In genomic region chr11:110296226-110297081, GRCh38 we compare ENCODE assay signal across 8 cellular contexts. TPM values are rescaled to one million over a fixed set of nuclear protein-coding genes. Genes with fewer than 3 reads are reported as not detected.
DNase-seq lines count a peak whose midpoint lies in the region; ATAC-seq and TF ChIP-seq lines count a peak whose summit lies in the region.

Gene RDX (minus strand): TSS chr11:110296614. CDS start chr11:110279692, 16,922 bp downstream.

- no peaks in the 10 kb centered on the region for H3K27me3 ChIP-seq in H7 (ENCODE audit: control insufficient read depth, insufficient read depth, low read length)

- peak; percentile 92 to 93 for ATAC-seq in left cardiac atrium

- DNase-seq in GM12864 (ENCODE audit: low read depth) (no peak), H7 (peak; percentile 96), M059J (ENCODE audit: low read depth) (peak; percentile 94), T follicular helper cell (ENCODE audit: low read depth) (peak; percentile 29), amniotic epithelial cell (ENCODE audit: low read depth) (peak; percentile 53), left cardiac atrium (peak; percentile 86), posterior cingulate gyrus (peak; percentile 47 to 95 (median 66))

- 1% methylated on average over 109 of the region's 113 CpGs for WGBS in urinary bladder

- H3K4me3 ChIP-seq in GM12864 (ENCODE audit: low read depth, low read length), result peak within 1 kb of the TSS; percentile 69
- H3K4me3 ChIP-seq in H7 (ENCODE audit: insufficient read depth, low read depth, low read length), result peak within 1 kb of the TSS; percentile 81
- H3K4me3 ChIP-seq in urinary bladder (ENCODE audit: low read depth, low read length), result peak within 1 kb of the TSS; percentile 96

- peak within 1 kb of the TSS; percentile 97 for H3K27ac ChIP-seq in urinary bladder (ENCODE audit: low read depth)

- H3K4me1 ChIP-seq in urinary bladder (ENCODE audit: insufficient read depth), result no peaks in the 10 kb centered on the region

- intact Hi-C loops in left cardiac atrium (cut with DNase I), result loop anchor here in 1 of 2 donors (5.0 kb wide), 1 partner anchor 76 kb away; no protein-coding TSS in a partner anchor
- intact Hi-C loops in posterior cingulate gyrus (cut with DNase I), result loop anchor here (5.0 kb wide), 3 partner anchors 81 to 136 kb away; no protein-coding TSS in a partner anchor

- TF ChIP-seq CTCF in GM12864 (IDR thresholded peaks at IDR 0.05; ENCODE audit: low read depth, low read length, missing control alignments), result no peak

- H3K36me3 ChIP-seq in H7 (replicated peaks; ENCODE audit: control insufficient read depth, insufficient read depth, low read length) (no peaks in the 10 kb centered on the region), urinary bladder (ENCODE audit: insufficient read depth) (no peaks in the 10 kb centered on the region)

RNA-seq across cellular contexts. Expression of gene RDX, which starts in this region (rescaled TPM):
- 64.6 and 72.1 TPM in 2 replicates for total RNA-seq in H7 (2014; rRNA removed; shearing (Covaris generic))
- 101 and 104 TPM in 2 replicates for total RNA-seq in M059J (2014; rRNA removed; shearing (Covaris generic))
- total RNA-seq in left cardiac atrium (100 to 1,000 TPM in 1 of 2 donors, 10 to 100 TPM in 1; 97.5 to 100 TPM), urinary bladder (122 TPM)
- polyA plus RNA-seq in urinary bladder, result 49.9 TPM
